In the genomic region with DNA sequence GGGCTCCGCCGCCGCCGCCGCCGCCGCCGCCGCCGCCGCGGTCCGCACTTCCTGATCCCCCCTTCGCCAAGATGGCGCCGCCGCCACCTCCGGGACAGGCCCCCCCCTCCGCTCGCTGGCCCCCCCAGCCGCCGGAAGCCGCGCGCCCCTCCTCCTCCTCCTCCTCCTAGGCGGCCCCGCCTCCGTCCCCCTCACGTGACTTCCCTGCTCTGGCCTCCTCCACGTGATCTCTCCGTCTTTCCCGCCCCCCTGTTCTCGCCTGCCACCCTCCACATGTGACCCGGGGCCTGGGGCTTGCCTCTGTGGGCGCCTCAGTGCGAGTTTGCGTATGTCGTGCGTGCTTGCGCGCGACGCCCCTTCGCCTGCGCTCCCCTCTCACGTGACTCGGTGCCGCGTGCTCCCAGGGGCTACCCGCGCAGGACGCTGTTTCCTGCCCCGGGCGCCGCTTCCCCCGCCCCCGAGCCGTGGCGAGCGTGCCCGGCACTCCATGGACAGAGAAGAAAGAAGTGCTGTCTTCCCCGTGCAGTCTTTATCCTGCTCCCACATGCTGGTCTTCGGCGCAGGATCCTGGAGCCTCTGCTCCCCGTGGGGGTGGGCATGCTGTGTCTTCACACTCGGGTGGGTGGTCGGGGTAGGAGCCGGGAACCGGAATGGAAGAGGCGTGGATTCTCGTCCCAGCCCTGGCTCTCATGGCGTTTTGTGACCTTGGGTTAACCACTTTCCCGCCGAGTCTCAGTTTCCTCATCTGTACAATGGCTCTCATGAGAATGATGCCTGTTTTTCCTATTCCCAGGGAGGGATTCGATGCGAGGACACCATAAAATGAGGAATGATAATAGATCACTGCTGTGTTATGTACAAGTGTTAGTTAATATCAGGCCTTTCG, we compare ENCODE assay signal across 8 cellular contexts. TPM values are rescaled to one million over a fixed set of nuclear protein-coding genes. Genes with fewer than 3 reads are reported as not detected.
DNase-seq lines count a peak whose midpoint lies in the region; ATAC-seq and TF ChIP-seq lines count a peak whose summit lies in the region.

Gene UBE2Q1 (minus strand): TSS at position 53 of the 886 bp plus-strand sequence. CDS start 109 bp downstream, outside the sequence.

- TF ChIP-seq CTCF in GM13977 (IDR thresholded peaks at IDR 0.05; ENCODE audit: extremely low read depth, insufficient read depth, missing control alignments) (no peak), progenitor cell of endocrine pancreas (IDR thresholded peaks at IDR 0.05; ENCODE audit: unreplicated experiment) (no peak)

- in situ Hi-C loops in GM13977 (cut with MboI; ENCODE audit: low pct_unique_long_range_greater_than_20kb, low sequenced_read_pairs, unreplicated experiment) = loop anchor here (25.0 kb wide), 1 partner anchor 328 kb away; no protein-coding TSS in a partner anchor

- peak within 1 kb of the TSS; percentile 93 for H3K27ac Mint-ChIP-seq in T-helper 1 cell treated with Interleukin-12 subunit alpha and Interleukin-12 subunit beta and Interleukin-4 antibody, amounts not matched to agents 30 μg/mL and 1 μg/mL, for 36 hours
- peak within 1 kb of the TSS; percentile 94 for H3K27ac Mint-ChIP-seq in progenitor cell of endocrine pancreas

- H3K27me3 Mint-ChIP-seq in T-helper 1 cell treated with Interleukin-12 subunit alpha and Interleukin-12 subunit beta and Interleukin-4 antibody, amounts not matched to agents 30 μg/mL and 1 μg/mL, for 36 hours (ENCODE audit: low read depth) = peaks cover 4% of the 10 kb centered on the region
- H3K27me3 Mint-ChIP-seq in progenitor cell of endocrine pancreas = no peaks in the 10 kb centered on the region

- H3K9me3 Mint-ChIP-seq in T-helper 1 cell treated with Interleukin-12 subunit alpha and Interleukin-12 subunit beta and Interleukin-4 antibody, amounts not matched to agents 30 μg/mL and 1 μg/mL, for 36 hours = no peaks in the 10 kb centered on the region
- H3K9me3 Mint-ChIP-seq in progenitor cell of endocrine pancreas (ENCODE audit: low read depth) = no peaks in the 10 kb centered on the region

- intact Hi-C loops in left cardiac atrium (cut with DNase I) = no loop called here

- ATAC-seq in HG02884 (IDR thresholded peaks at IDR 0.05; ENCODE audit: unreplicated experiment) (peak; percentile 82), left cardiac atrium (peak; percentile 97 to 98)

- peaks cover 36% of the 10 kb centered on the region for H3K4me1 Mint-ChIP-seq in T-helper 1 cell treated with Interleukin-12 subunit alpha and Interleukin-12 subunit beta and Interleukin-4 antibody, amounts not matched to agents 30 μg/mL and 1 μg/mL, for 36 hours (ENCODE audit: low read depth)
- H3K4me1 Mint-ChIP-seq in progenitor cell of endocrine pancreas (ENCODE audit: low read depth) = peaks cover 21% of the 10 kb centered on the region

- DNase-seq in GM13977 (ENCODE audit: low spot score) (peak; percentile 98), NCI-H1694 (lab: John Stamatoyannopoulos, UW) (peak; percentile 99), amniotic stem cell (lab: John Stamatoyannopoulos, UW) (peak; percentile 91), left cardiac atrium (peak; percentile 99), progenitor cell of endocrine pancreas (ENCODE audit: low spot score, unreplicated experiment) (peak; percentile 95), ureter (ENCODE audit: low spot score) (peak; percentile 100)

- peaks cover 22% of the 10 kb centered on the region for H3K36me3 Mint-ChIP-seq in T-helper 1 cell treated with Interleukin-12 subunit alpha and Interleukin-12 subunit beta and Interleukin-4 antibody, amounts not matched to agents 30 μg/mL and 1 μg/mL, for 36 hours (ENCODE audit: low read depth)
- peaks cover 8% of the 10 kb centered on the region for H3K36me3 Mint-ChIP-seq in progenitor cell of endocrine pancreas (ENCODE audit: insufficient read depth)

- H3K4me3 Mint-ChIP-seq in T-helper 1 cell treated with Interleukin-12 subunit alpha and Interleukin-12 subunit beta and Interleukin-4 antibody, amounts not matched to agents 30 μg/mL and 1 μg/mL, for 36 hours = peak within 1 kb of the TSS; percentile 99
- H3K4me3 Mint-ChIP-seq in progenitor cell of endocrine pancreas (ENCODE audit: low read depth) = peak within 1 kb of the TSS; percentile 83

RNA-seq across cellular contexts. Expression of gene UBE2Q1, which starts in this region (rescaled TPM):
- total RNA-seq in left cardiac atrium (10 to 100 TPM; 45.8 to 57.9 TPM), progenitor cell of endocrine pancreas (77.2 and 88.3 TPM in 2 replicates), ureter (68.9 TPM)

Comparison
In these comparisons a context has a peak if more than half of its experiments do, and no peak if none do; other contexts are left out.
1. Peak in every context shown above with its lines: DNase-seq and ATAC-seq.